Comparison of ENCODE assay signal across 16 cellular contexts in genomic region chr14:24185741-24186140, GRCh38. TPM values are rescaled to one million over a fixed set of nuclear protein-coding genes. Genes with fewer than 3 reads are reported as not detected.
DNase-seq lines count a peak whose midpoint lies in the region; ATAC-seq lines count a peak whose summit lies in the region.
"Had no signal": no experiment of that assay in that cellular context is flagged by ENCODE, and none has a peak within 500 bp of the region (broad histone marks: within the 10 kb centered on the region; RNA-seq: fewer than 3 reads in every experiment).

No MANE protein-coding gene starts in this region.

- intact Hi-C loops in posterior vena cava (cut with DNase I): no loop called here

- peaks cover 32% of the 10 kb centered on the region for H3K4me1 Mint-ChIP-seq in activated CD8-positive, alpha-beta memory T cell treated with anti-CD3 and anti-CD28 coated beads, Interleukin-2, amount 10 ng/mL, durations not matched to agents 7 days and 5 days
- peaks cover 32% of the 10 kb centered on the region for H3K4me1 Mint-ChIP-seq in stimulated activated naive CD8-positive, alpha-beta T cell treated with anti-CD3 and anti-CD28 coated beads, Interleukin-15, Interleukin-2, amounts not matched to agents 100 ng/mL and 50 ng/mL, for 24 hours (ENCODE audit: low read depth)
- peaks cover 63% of the 10 kb centered on the region for H3K4me1 Mint-ChIP-seq in stimulated activated naive CD8-positive, alpha-beta T cell treated with anti-CD3 and anti-CD28 coated beads, Interleukin-15, amount 100 ng/mL, for 72 hours

- peaks cover 10% of the 10 kb centered on the region for H3K36me3 Mint-ChIP-seq in activated CD8-positive, alpha-beta memory T cell treated with anti-CD3 and anti-CD28 coated beads, Interleukin-2, amount 10 ng/mL, durations not matched to agents 7 days and 5 days
- H3K36me3 Mint-ChIP-seq in stimulated activated naive CD8-positive, alpha-beta T cell treated with anti-CD3 and anti-CD28 coated beads, Interleukin-15, Interleukin-2, amounts not matched to agents 100 ng/mL and 50 ng/mL, for 24 hours (ENCODE audit: low read depth): peaks cover 57% of the 10 kb centered on the region

- no peaks in the 10 kb centered on the region for H3K9me3 Mint-ChIP-seq in activated CD8-positive, alpha-beta memory T cell treated with anti-CD3 and anti-CD28 coated beads, Interleukin-2, amount 10 ng/mL, durations not matched to agents 7 days and 5 days (ENCODE audit: low read depth)
- H3K9me3 Mint-ChIP-seq in stimulated activated naive CD8-positive, alpha-beta T cell treated with anti-CD3 and anti-CD28 coated beads, Interleukin-15, Interleukin-2, amounts not matched to agents 100 ng/mL and 50 ng/mL, for 24 hours: no peaks in the 10 kb centered on the region
- H3K9me3 Mint-ChIP-seq in stimulated activated naive CD8-positive, alpha-beta T cell treated with anti-CD3 and anti-CD28 coated beads, Interleukin-15, amount 100 ng/mL, for 72 hours: no peaks in the 10 kb centered on the region
- H3K9me3 Mint-ChIP-seq: CD14-positive monocyte; CD8-positive, alpha-beta memory T cell; H9 had no signal

- H3K4me3 Mint-ChIP-seq in activated CD8-positive, alpha-beta memory T cell treated with anti-CD3 and anti-CD28 coated beads, Interleukin-2, amount 10 ng/mL, durations not matched to agents 7 days and 5 days: no peak overlapping the region
- no peak overlapping the region for H3K4me3 Mint-ChIP-seq in stimulated activated naive CD8-positive, alpha-beta T cell treated with anti-CD3 and anti-CD28 coated beads, Interleukin-15, Interleukin-2, amounts not matched to agents 100 ng/mL and 50 ng/mL, for 24 hours
- no peak overlapping the region for H3K4me3 Mint-ChIP-seq in stimulated activated naive CD8-positive, alpha-beta T cell treated with anti-CD3 and anti-CD28 coated beads, Interleukin-15, amount 100 ng/mL, for 72 hours
- H3K4me3 Mint-ChIP-seq: CD14-positive monocyte, GM23338 had no signal

- no peak for DNase-seq in activated CD8-positive, alpha-beta memory T cell treated with anti-CD3 and anti-CD28 coated beads, Interleukin-2, amount 10 ng/mL, durations not matched to agents 7 days and 5 days
- DNase-seq in activated CD8-positive, alpha-beta memory T cell treated with anti-CD3 and anti-CD28 coated beads, Interleukin-2, amount 50 U/mL, for 4 hours: no peak
- DNase-seq in stimulated activated naive CD8-positive, alpha-beta T cell treated with anti-CD3 and anti-CD28 coated beads, Interleukin-15, amount 100 ng/mL, for 72 hours: no peak
- DNase-seq in posterior vena cava (ENCODE audit: low spot score) (peak; percentile 56), amniotic stem cell (lab: John Stamatoyannopoulos, UW) (no peak), iPS-NIHi11 (ENCODE audit: low spot score) (no peak), NCI-H345 (lab: John Stamatoyannopoulos, UW) (no peak)
- DNase-seq: Caco-2; CD8-positive, alpha-beta memory T cell; DND-41; GDM1; H9 had no signal

- CTCF ChIA-PET in activated CD8-positive, alpha-beta memory T cell treated with anti-CD3 and anti-CD28 coated beads, Interleukin-2, amount 10 ng/mL, durations not matched to agents 7 days and 5 days (lab: Charles Lee): interaction anchor here (0.9 kb wide), 1 partner anchor 13 kb away, joined by 3 read pairs; no protein-coding TSS in a partner anchor

- H3K27ac Mint-ChIP-seq in activated CD8-positive, alpha-beta memory T cell treated with anti-CD3 and anti-CD28 coated beads, Interleukin-2, amount 10 ng/mL, durations not matched to agents 7 days and 5 days: peak overlapping the region; percentile 8
- H3K27ac Mint-ChIP-seq in stimulated activated naive CD8-positive, alpha-beta T cell treated with anti-CD3 and anti-CD28 coated beads, Interleukin-15, Interleukin-2, amounts not matched to agents 100 ng/mL and 50 ng/mL, for 24 hours: peak overlapping the region; percentile 55
- H3K27ac Mint-ChIP-seq in stimulated activated naive CD8-positive, alpha-beta T cell treated with anti-CD3 and anti-CD28 coated beads, Interleukin-15, amount 100 ng/mL, for 72 hours: peak overlapping the region in 1 of 2 donors; percentile 5
- H3K27ac Mint-ChIP-seq: GM23338 had no signal

- no peaks in the 10 kb centered on the region for H3K27me3 Mint-ChIP-seq in activated CD8-positive, alpha-beta memory T cell treated with anti-CD3 and anti-CD28 coated beads, Interleukin-2, amount 10 ng/mL, durations not matched to agents 7 days and 5 days
- no peaks in the 10 kb centered on the region for H3K27me3 Mint-ChIP-seq in stimulated activated naive CD8-positive, alpha-beta T cell treated with anti-CD3 and anti-CD28 coated beads, Interleukin-15, Interleukin-2, amounts not matched to agents 100 ng/mL and 50 ng/mL, for 24 hours
- no peaks in the 10 kb centered on the region for H3K27me3 Mint-ChIP-seq in stimulated activated naive CD8-positive, alpha-beta T cell treated with anti-CD3 and anti-CD28 coated beads, Interleukin-15, amount 100 ng/mL, for 72 hours
- H3K27me3 Mint-ChIP-seq: CD8-positive, alpha-beta memory T cell had no signal

- no peak for ATAC-seq in activated CD8-positive, alpha-beta memory T cell treated with anti-CD3 and anti-CD28 coated beads, Interleukin-2, amount 10 ng/mL, durations not matched to agents 7 days and 5 days
- no peak for ATAC-seq in stimulated activated naive CD8-positive, alpha-beta T cell treated with anti-CD3 and anti-CD28 coated beads, Interleukin-15, amount 100 ng/mL, for 72 hours
- ATAC-seq: GM23338 had no signal

RNA-seq across cellular contexts. Expression of gene IPO4, which starts 2.9 kb away (rescaled TPM):
- total RNA-seq in activated CD8-positive, alpha-beta memory T cell treated with anti-CD3 and anti-CD28 coated beads, Interleukin-2, amount 10 ng/mL, durations not matched to agents 7 days and 5 days: 10 to 100 TPM; 32.4 to 54.9 TPM
- total RNA-seq in posterior vena cava: 10 to 100 TPM; 24.9 to 30.6 TPM

RNA-seq across cellular contexts. Expression of gene TM9SF1, which starts 9.5 kb away (rescaled TPM):
- total RNA-seq in activated CD8-positive, alpha-beta memory T cell treated with anti-CD3 and anti-CD28 coated beads, Interleukin-2, amount 10 ng/mL, durations not matched to agents 7 days and 5 days: 10 to 100 TPM; 26.7 to 32.8 TPM
- total RNA-seq in posterior vena cava: 10 to 100 TPM; 30.1 to 35.2 TPM

RNA-seq across cellular contexts. Expression of gene REC8, which starts 13.9 kb away (rescaled TPM):
- total RNA-seq in activated CD8-positive, alpha-beta memory T cell treated with anti-CD3 and anti-CD28 coated beads, Interleukin-2, amount 10 ng/mL, durations not matched to agents 7 days and 5 days: 10 to 100 TPM; 52.9 to 92.8 TPM
- total RNA-seq in posterior vena cava: 1 to 10 TPM; 8.0 to 9.4 TPM

RNA-seq across cellular contexts. Expression of gene TSSK4, which starts 19.8 kb away (rescaled TPM):
- under 1 TPM in 1 of 2 experiments, not detected in 1; 0.42 TPM for total RNA-seq in activated CD8-positive, alpha-beta memory T cell treated with anti-CD3 and anti-CD28 coated beads, Interleukin-2, amount 10 ng/mL, durations not matched to agents 7 days and 5 days
- not detected for total RNA-seq in posterior vena cava
- total RNA-seq: Caco-2, H9, HT-29 had no signal

RNA-seq across cellular contexts. Expression of gene IRF9, which starts 24.7 kb away (rescaled TPM):
- total RNA-seq in activated CD8-positive, alpha-beta memory T cell treated with anti-CD3 and anti-CD28 coated beads, Interleukin-2, amount 10 ng/mL, durations not matched to agents 7 days and 5 days: 100 to 1,000 TPM; 238 to 295 TPM
- 10 to 100 TPM; 53.7 to 92.4 TPM for total RNA-seq in posterior vena cava

Comparison
In these comparisons a context has a peak if more than half of its experiments do, and no peak if none do; other contexts are left out.
1. RNA of gene REC8, which starts 13.9 kb away (total RNA-seq): 52.9 to 92.8 TPM in activated CD8-positive, alpha-beta memory T cell treated with anti-CD3 and anti-CD28 coated beads, Interleukin-2, amount 10 ng/mL, durations not matched to agents 7 days and 5 days; 8.0 to 9.4 TPM in posterior vena cava; every median in the first group is over 4 times any median in the second.